Comparison of ENCODE assay signal across 21 cellular contexts in the genomic region with DNA sequence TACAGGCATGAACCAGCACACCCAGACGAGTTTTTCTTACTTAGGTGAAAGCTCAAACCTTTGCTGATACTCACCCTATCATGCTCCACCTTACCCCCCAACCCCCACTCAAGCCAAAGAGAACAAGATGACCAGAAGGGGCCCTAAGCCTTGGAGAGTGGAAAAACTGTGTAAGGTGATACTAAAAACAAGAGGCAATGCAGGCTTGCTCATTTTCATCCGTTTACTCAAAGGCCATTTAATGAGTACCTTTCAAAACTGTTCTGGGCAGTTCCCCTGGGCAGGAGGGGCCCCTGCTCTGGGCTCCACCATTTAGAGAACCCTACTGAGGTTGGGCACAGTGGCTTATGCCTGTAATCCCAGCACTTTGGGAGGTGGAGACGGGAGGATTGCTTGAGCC. TPM values are rescaled to one million over a fixed set of nuclear protein-coding genes. Genes with fewer than 3 reads are reported as not detected.
DNase-seq lines count a peak whose midpoint lies in the region; ATAC-seq and TF ChIP-seq lines count a peak whose summit lies in the region.
"Had no signal": no experiment of that assay in that cellular context is flagged by ENCODE, and none has a peak within 500 bp of the region (broad histone marks: within the 10 kb centered on the region; RNA-seq: fewer than 3 reads in every experiment).

No MANE protein-coding gene starts in this region.

- H3K36me3 ChIP-seq in Caco-2 (ENCODE audit: control insufficient read depth, insufficient read depth, low read length) (peaks cover 8% of the 10 kb centered on the region), HEK293 (ENCODE audit: control insufficient read depth in 2 of 2, insufficient read depth in 1 of 2, low read length in 2 of 2) (peaks cover 0 to 34% of the 10 kb centered on the region in 2 experiments; a peak in 1 of 3 replicates), mesenchymal stem cell (ENCODE audit: control insufficient read depth in 1 of 2, insufficient read depth in 2 of 2, low read depth in 1 of 2, low read length in 2 of 2) (peaks cover 2 to 32% of the 10 kb centered on the region in 2 experiments)

- peak overlapping the region in 1 of 2 experiments; percentile 19 for H3K18ac ChIP-seq in mesenchymal stem cell (ENCODE audit: low read depth in 1 of 2, low read length in 2 of 2)

- no peak overlapping the region for H2AK5ac ChIP-seq in mesenchymal stem cell (ENCODE audit: low read length, severe bottlenecking)

- H3K27ac Mint-ChIP-seq in Caco-2 (ENCODE audit: unreplicated experiment) (peak overlapping the region; percentile 32), progenitor cell of endocrine pancreas (peak overlapping the region; percentile 62)

- H3K9me3 ChIP-seq in Caco-2 (no peaks in the 10 kb centered on the region), HEK293 (ENCODE audit: control insufficient read depth, insufficient read depth, low read depth, low read length) (no peaks in the 10 kb centered on the region), mesenchymal stem cell (ENCODE audit: control insufficient read depth, low read length) (no peaks in the 10 kb centered on the region)
- H3K9me3 ChIP-seq: A549, HAP-1 had no signal

- BruUV-seq in Caco-2 (replicated peaks; lab: Mats Ljungman, UMichigan), result no TSS peak

- no peak overlapping the region for H3K23ac ChIP-seq in mesenchymal stem cell (ENCODE audit: low read length in 2 of 2)

- CTCF ChIA-PET in Caco-2 (lab: Charles Lee) (interaction anchor here (0.7 kb wide), 1 partner anchor 16 kb away, joined by 3 read pairs; no protein-coding TSS in a partner anchor), HEK293 (lab: Yijun Ruan, JAX) (interaction anchor here (0.7 kb wide), 1 partner anchor 26 kb away, joined by 3 read pairs; no protein-coding TSS in a partner anchor)

- H4K91ac ChIP-seq in mesenchymal stem cell (ENCODE audit: low read length), result peak overlapping the region; percentile 8

- H3K36me3 Mint-ChIP-seq in Caco-2 (ENCODE audit: insufficient read depth, unreplicated experiment), result peaks cover 41% of the 10 kb centered on the region
- H3K36me3 Mint-ChIP-seq in progenitor cell of endocrine pancreas (ENCODE audit: insufficient read depth), result peaks cover 12% of the 10 kb centered on the region
- H3K36me3 Mint-ChIP-seq: CD4-positive, CD25-positive, alpha-beta regulatory T cell had no signal

- no peak overlapping the region for H2BK5ac ChIP-seq in mesenchymal stem cell (ENCODE audit: low read depth, low read length, poor library complexity, severe bottlenecking)

- no peak overlapping the region for H4K8ac ChIP-seq in mesenchymal stem cell (ENCODE audit: low read length)

- H3K4ac ChIP-seq in mesenchymal stem cell (ENCODE audit: low read depth in 1 of 2, low read length in 2 of 2), result no peak overlapping the region

- H2BK15ac ChIP-seq in mesenchymal stem cell (ENCODE audit: low read depth, poor library complexity, severe bottlenecking), result peak overlapping the region; percentile 56

- H3K4me1 Mint-ChIP-seq in Caco-2 (ENCODE audit: low read depth, unreplicated experiment) (peaks cover 47% of the 10 kb centered on the region), progenitor cell of endocrine pancreas (ENCODE audit: low read depth) (peaks cover 73% of the 10 kb centered on the region)

- H3K4me3 Mint-ChIP-seq in Caco-2 (ENCODE audit: unreplicated experiment) (no peak overlapping the region), progenitor cell of endocrine pancreas (ENCODE audit: low read depth) (no peak overlapping the region)
- H3K4me3 Mint-ChIP-seq: CD4-positive, CD25-positive, alpha-beta regulatory T cell had no signal

- H3K79me1 ChIP-seq in mesenchymal stem cell (replicated peaks; ENCODE audit: low read length, poor library complexity, severe bottlenecking), result no peaks in the 10 kb centered on the region

- H3K9me3 Mint-ChIP-seq in Caco-2 (ENCODE audit: unreplicated experiment), result no peaks in the 10 kb centered on the region
- no peaks in the 10 kb centered on the region for H3K9me3 Mint-ChIP-seq in progenitor cell of endocrine pancreas (ENCODE audit: low read depth)

- TF ChIP-seq CTCF in Caco-2 (IDR thresholded peaks at IDR 0.05; ENCODE audit: insufficient read depth in 1 of 2, low read depth in 1 of 2, low read length in 1 of 2, severe bottlenecking in 1 of 2, unreplicated experiment in 1 of 2) (no peak), HEK293 (tag by site-specific recombination; IDR thresholded peaks at IDR 0.05) (no peak), progenitor cell of endocrine pancreas (IDR thresholded peaks at IDR 0.05; ENCODE audit: unreplicated experiment) (no peak)

- H2BK120ac ChIP-seq in mesenchymal stem cell (ENCODE audit: low read depth, low read length), result peak overlapping the region; percentile 11

- H3K27me3 Mint-ChIP-seq in Caco-2 (ENCODE audit: insufficient read depth, unreplicated experiment), result no peaks in the 10 kb centered on the region
- no peaks in the 10 kb centered on the region for H3K27me3 Mint-ChIP-seq in progenitor cell of endocrine pancreas

- H3K14ac ChIP-seq in mesenchymal stem cell (ENCODE audit: low read length in 2 of 2), result no peak overlapping the region

- H3K27ac ChIP-seq in HEK293 (ENCODE audit: extremely low read depth, low read depth, low read length) (no peak overlapping the region; the same call in 1 of the 2 replicates), mesenchymal stem cell (ENCODE audit: low read length, poor library complexity, severe bottlenecking) (no peak overlapping the region)
- H3K27ac ChIP-seq: A549, HL-60 had no signal

- H2BK12ac ChIP-seq in mesenchymal stem cell (ENCODE audit: low read length in 2 of 2), result peak overlapping the region in 1 of 2 experiments; percentile 31

- DNase-seq in Caco-2, result no peak
- no peak for DNase-seq in mesenchymal stem cell
- no peak for DNase-seq in progenitor cell of endocrine pancreas (ENCODE audit: low spot score, unreplicated experiment)
- DNase-seq in activated T-cell treated with anti-CD3 and anti-CD28 coated beads, Interleukin-2, amount 50 U/mL, for 48 hours, result no peak
- no peak for DNase-seq in stimulated activated CD4-positive, alpha-beta T cell treated with anti-CD3 and anti-CD28 coated beads, Interleukin-1b, Interleukin-23, amount 100 ng/mL, for 48 hours
- DNase-seq: CD4-positive, CD25-positive, alpha-beta regulatory T cell; DMS79; KG1; NCI-H1092 treated with DMSO at 0.1 percent for 48 hours; NCI-H146; NCI-H2029; NCI-H2227 treated with DMSO at 0.1 percent for 48 hours; NCI-H510A; NCI-H748 treated with DMSO at 0.1 percent for 48 hours; SIG-M5 had no signal

- no peak for ATAC-seq in GM18909 (IDR thresholded peaks at IDR 0.05; ENCODE audit: poor library complexity, unreplicated experiment)
- ATAC-seq: A549, Panc1 had no signal

- H3K9ac ChIP-seq in mesenchymal stem cell (ENCODE audit: low read length), result no peak overlapping the region

- H3K4me3 ChIP-seq in Caco-2 (ENCODE audit: low read depth, low read length) (no peak overlapping the region), HEK293 (ENCODE audit: low read depth, low read length) (no peak overlapping the region), mesenchymal stem cell (ENCODE audit: insufficient read depth in 1 of 2, low read depth in 1 of 2, low read length in 2 of 2) (no peak overlapping the region)
- H3K4me3 ChIP-seq: A549, HAP-1 had no signal

- intact Hi-C loops in Caco-2 (cut with micrococcal nuclease; ENCODE audit: unreplicated experiment), result loop anchor here (5.0 kb wide), 1 partner anchor 97 kb away; the partner anchor contains the start of gene MGA

- no peaks in the 10 kb centered on the region for H3K27me3 ChIP-seq in Caco-2 (replicated peaks; ENCODE audit: control insufficient read depth, insufficient read depth, low read length)
- H3K27me3 ChIP-seq in mesenchymal stem cell (ENCODE audit: control insufficient read depth in 1 of 2, insufficient read depth in 1 of 2, low read length in 2 of 2), result no peaks in the 10 kb centered on the region

- 73% methylated on average over 2 of the region's 3 CpGs for WGBS in mesenchymal stem cell

- POLR2A ChIA-PET in Caco-2 (lab: Charles Lee), result no interaction called here
- POLR2A ChIA-PET in HEK293 (lab: Yijun Ruan, JAX), result no interaction called here

- H2AFZ ChIP-seq in mesenchymal stem cell (ENCODE audit: low read depth, low read length), result no peak overlapping the region

- H3K4me2 ChIP-seq in mesenchymal stem cell (ENCODE audit: low read length, poor library complexity, severe bottlenecking), result no peak overlapping the region
- H3K4me2 ChIP-seq: A549 had no signal

- H3K4me1 ChIP-seq in Caco-2 (peaks cover 80% of the 10 kb centered on the region), HEK293 (ENCODE audit: control insufficient read depth, insufficient read depth, low read length) (peaks cover 3% of the 10 kb centered on the region), mesenchymal stem cell (ENCODE audit: control insufficient read depth, insufficient read depth, low read depth, low read length) (peaks cover 35% of the 10 kb centered on the region)

TF ChIP-seq in HEK293, 187 proteins besides CTCF, POLR2A, EP300 and RAD21 (continues in another document):
- TF ChIP-seq FEZF1 (tag by site-specific recombination; IDR thresholded peaks at IDR 0.05) (peak; percentile 76), ZNF221 (tag by site-specific recombination; IDR thresholded peaks at IDR 0.05; ENCODE audit: borderline replicate concordance) (no peak), SP7 (tag by site-specific recombination; IDR thresholded peaks at IDR 0.05) (peak; percentile 77)

RNA-seq across cellular contexts. Expression of gene TYRO3, which starts 6.7 kb away (rescaled TPM):
- total RNA-seq in Caco-2 (2022) (118 and 120 TPM in 2 replicates), progenitor cell of endocrine pancreas (86.7 and 106 TPM in 2 replicates)
- polyA plus RNA-seq in mesenchymal stem cell (2013, experiment 1 of 2), result 33.5 TPM
- 33.5 TPM for polyA plus RNA-seq in mesenchymal stem cell (2013, experiment 2 of 2)
- total RNA-seq: CD4-positive, CD25-positive, alpha-beta regulatory T cell had no signal

RNA-seq across cellular contexts. Expression of gene RPAP1, which starts 21.6 kb away (rescaled TPM):
- total RNA-seq in Caco-2 (2022) (55.3 and 67.1 TPM in 2 replicates), progenitor cell of endocrine pancreas (63.8 and 69.4 TPM in 2 replicates)
- 17.6 TPM for polyA plus RNA-seq in mesenchymal stem cell (2013, experiment 1 of 2)
- polyA plus RNA-seq in mesenchymal stem cell (2013, experiment 2 of 2), result 15.0 TPM

RNA-seq across cellular contexts. Expression of gene LTK, which starts 52.1 kb away (rescaled TPM):
- total RNA-seq in Caco-2 (2022) (8.5 and 10.9 TPM in 2 replicates), progenitor cell of endocrine pancreas (0.55 and 1.2 TPM in 2 replicates)
- polyA plus RNA-seq in mesenchymal stem cell (2013, experiment 1 of 2), result 0.26 TPM
- polyA plus RNA-seq in mesenchymal stem cell (2013, experiment 2 of 2), result 0.22 TPM
